In genomic region chr20:16124911-16125776, GRCh38 we compare ENCODE assay signal across 1 cellular context.
TF ChIP-seq lines count a peak whose summit lies in the region.

No MANE protein-coding gene starts in this region.

TF ChIP-seq in HepG2, 621 proteins besides CTCF, POLR2A, EP300 and RAD21 (continued from another document and continues in another):
- TF ChIP-seq, protein P1, sequence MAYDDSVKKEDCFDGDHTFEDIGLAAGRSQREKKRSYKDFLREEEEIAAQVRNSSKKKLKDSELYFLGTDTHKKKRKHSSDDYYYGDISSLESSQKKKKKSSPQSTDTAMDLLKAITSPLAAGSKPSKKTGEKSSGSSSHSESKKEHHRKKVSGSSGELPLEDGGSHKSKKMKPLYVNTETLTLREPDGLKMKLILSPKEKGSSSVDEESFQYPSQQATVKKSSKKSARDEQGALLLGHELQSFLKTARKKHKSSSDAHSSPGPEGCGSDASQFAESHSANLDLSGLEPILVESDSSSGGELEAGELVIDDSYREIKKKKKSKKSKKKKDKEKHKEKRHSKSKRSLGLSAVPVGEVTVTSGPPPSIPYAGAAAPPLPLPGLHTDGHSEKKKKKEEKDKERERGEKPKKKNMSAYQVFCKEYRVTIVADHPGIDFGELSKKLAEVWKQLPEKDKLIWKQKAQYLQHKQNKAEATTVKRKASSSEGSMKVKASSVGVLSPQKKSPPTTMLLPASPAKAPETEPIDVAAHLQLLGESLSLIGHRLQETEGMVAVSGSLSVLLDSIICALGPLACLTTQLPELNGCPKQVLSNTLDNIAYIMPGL (CRISPR knock-in tag; IDR thresholded peaks at IDR 0.05; ENCODE audit: borderline replicate concordance in 1 of 2, low read depth in 1 of 2), result no peak
- no peak for TF ChIP-seq ZNF878 (CRISPR knock-in tag; IDR thresholded peaks at IDR 0.05)
- TF ChIP-seq EZH2 (conservative IDR thresholded peaks at IDR 0.05; ENCODE audit: low read depth, low read length), result no peak
- no peak for TF ChIP-seq SATB2 (CRISPR knock-in tag; IDR thresholded peaks at IDR 0.05)
- no peak for TF ChIP-seq ZUFSP (CRISPR knock-in tag; IDR thresholded peaks at IDR 0.05; ENCODE audit: borderline replicate concordance)
- TF ChIP-seq SNRNP70 (IDR thresholded peaks at IDR 0.05; ENCODE audit: low read depth, low read length), result no peak
- peak; percentile 44; the same call in 1 of the 2 replicates for TF ChIP-seq HOXD1 (CRISPR knock-in tag; IDR thresholded peaks at IDR 0.05)
- no peak for TF ChIP-seq IRF1 (CRISPR knock-in tag; IDR thresholded peaks at IDR 0.05; ENCODE audit: low read depth)
- no peak for TF ChIP-seq ARNTL (CRISPR knock-in tag; IDR thresholded peaks at IDR 0.05)
- no peak for TF ChIP-seq KDM5A (IDR thresholded peaks at IDR 0.05; ENCODE audit: borderline replicate concordance, low read length)
- TF ChIP-seq, protein P2, sequence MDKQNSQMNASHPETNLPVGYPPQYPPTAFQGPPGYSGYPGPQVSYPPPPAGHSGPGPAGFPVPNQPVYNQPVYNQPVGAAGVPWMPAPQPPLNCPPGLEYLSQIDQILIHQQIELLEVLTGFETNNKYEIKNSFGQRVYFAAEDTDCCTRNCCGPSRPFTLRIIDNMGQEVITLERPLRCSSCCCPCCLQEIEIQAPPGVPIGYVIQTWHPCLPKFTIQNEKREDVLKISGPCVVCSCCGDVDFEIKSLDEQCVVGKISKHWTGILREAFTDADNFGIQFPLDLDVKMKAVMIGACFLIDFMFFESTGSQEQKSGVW (CRISPR knock-in tag; IDR thresholded peaks at IDR 0.05; ENCODE audit: borderline replicate concordance), result no peak
- no peak for TF ChIP-seq ZNF772 (CRISPR knock-in tag; IDR thresholded peaks at IDR 0.05)
- TF ChIP-seq HOXA3 (CRISPR knock-in tag; IDR thresholded peaks at IDR 0.05), result peak; percentile 52; the same call in 1 of the 2 replicates
- TF ChIP-seq, protein P3, sequence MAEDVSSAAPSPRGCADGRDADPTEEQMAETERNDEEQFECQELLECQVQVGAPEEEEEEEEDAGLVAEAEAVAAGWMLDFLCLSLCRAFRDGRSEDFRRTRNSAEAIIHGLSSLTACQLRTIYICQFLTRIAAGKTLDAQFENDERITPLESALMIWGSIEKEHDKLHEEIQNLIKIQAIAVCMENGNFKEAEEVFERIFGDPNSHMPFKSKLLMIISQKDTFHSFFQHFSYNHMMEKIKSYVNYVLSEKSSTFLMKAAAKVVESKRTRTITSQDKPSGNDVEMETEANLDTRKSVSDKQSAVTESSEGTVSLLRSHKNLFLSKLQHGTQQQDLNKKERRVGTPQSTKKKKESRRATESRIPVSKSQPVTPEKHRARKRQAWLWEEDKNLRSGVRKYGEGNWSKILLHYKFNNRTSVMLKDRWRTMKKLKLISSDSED (CRISPR knock-in tag; IDR thresholded peaks at IDR 0.05), result no peak
- no peak for TF ChIP-seq RELA (CRISPR knock-in tag; IDR thresholded peaks at IDR 0.05)
- TF ChIP-seq ZSCAN31 (CRISPR knock-in tag; IDR thresholded peaks at IDR 0.05; ENCODE audit: low read depth), result 0 out of 2 replicates have a peak, but pooled peaks have one; percentile 34
- no peak for TF ChIP-seq MTA1 (CRISPR knock-in tag; IDR thresholded peaks at IDR 0.05; ENCODE audit: borderline replicate concordance)
- TF ChIP-seq, protein P4, sequence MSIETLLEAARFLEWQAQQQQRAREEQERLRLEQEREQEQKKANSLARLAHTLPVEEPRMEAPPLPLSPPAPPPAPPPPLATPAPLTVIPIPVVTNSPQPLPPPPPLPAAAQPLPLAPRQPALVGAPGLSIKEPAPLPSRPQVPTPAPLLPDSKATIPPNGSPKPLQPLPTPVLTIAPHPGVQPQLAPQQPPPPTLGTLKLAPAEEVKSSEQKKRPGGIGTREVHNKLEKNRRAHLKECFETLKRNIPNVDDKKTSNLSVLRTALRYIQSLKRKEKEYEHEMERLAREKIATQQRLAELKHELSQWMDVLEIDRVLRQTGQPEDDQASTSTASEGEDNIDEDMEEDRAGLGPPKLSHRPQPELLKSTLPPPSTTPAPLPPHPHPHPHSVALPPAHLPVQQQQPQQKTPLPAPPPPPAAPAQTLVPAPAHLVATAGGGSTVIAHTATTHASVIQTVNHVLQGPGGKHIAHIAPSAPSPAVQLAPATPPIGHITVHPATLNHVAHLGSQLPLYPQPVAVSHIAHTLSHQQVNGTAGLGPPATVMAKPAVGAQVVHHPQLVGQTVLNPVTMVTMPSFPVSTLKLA (IDR thresholded peaks at IDR 0.05), result no peak
- TF ChIP-seq ARID4A (CRISPR knock-in tag; IDR thresholded peaks at IDR 0.05; ENCODE audit: borderline replicate concordance), result no peak
- no peak for TF ChIP-seq KLF13 (CRISPR knock-in tag; IDR thresholded peaks at IDR 0.05)
- no peak for TF ChIP-seq ZNF782 (CRISPR knock-in tag; IDR thresholded peaks at IDR 0.05; ENCODE audit: borderline replicate concordance)
- no peak for TF ChIP-seq ZNF790 (CRISPR knock-in tag; IDR thresholded peaks at IDR 0.05; ENCODE audit: borderline replicate concordance)
- TF ChIP-seq CC2D1A (CRISPR knock-in tag; IDR thresholded peaks at IDR 0.05), result no peak
- TF ChIP-seq, protein P5, sequence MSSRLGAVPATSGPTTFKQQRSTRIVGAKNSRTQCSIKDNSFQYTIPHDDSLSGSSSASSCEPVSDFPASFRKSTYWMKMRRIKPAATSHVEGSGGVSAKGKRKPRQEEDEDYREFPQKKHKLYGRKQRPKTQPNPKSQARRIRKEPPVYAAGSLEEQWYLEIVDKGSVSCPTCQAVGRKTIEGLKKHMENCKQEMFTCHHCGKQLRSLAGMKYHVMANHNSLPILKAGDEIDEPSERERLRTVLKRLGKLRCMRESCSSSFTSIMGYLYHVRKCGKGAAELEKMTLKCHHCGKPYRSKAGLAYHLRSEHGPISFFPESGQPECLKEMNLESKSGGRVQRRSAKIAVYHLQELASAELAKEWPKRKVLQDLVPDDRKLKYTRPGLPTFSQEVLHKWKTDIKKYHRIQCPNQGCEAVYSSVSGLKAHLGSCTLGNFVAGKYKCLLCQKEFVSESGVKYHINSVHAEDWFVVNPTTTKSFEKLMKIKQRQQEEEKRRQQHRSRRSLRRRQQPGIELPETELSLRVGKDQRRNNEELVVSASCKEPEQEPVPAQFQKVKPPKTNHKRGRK (CRISPR knock-in tag; IDR thresholded peaks at IDR 0.05), result no peak
- no peak for TF ChIP-seq NFE2L2 (IDR thresholded peaks at IDR 0.05; ENCODE audit: low read length)
- TF ChIP-seq SMAD3 (CRISPR knock-in tag; IDR thresholded peaks at IDR 0.05), result no peak
- TF ChIP-seq TAF15 (IDR thresholded peaks at IDR 0.05; ENCODE audit: low read depth, low read length, poor library complexity, severe bottlenecking), result no peak
- TF ChIP-seq TOPORS (CRISPR knock-in tag; IDR thresholded peaks at IDR 0.05), result no peak
- TF ChIP-seq CHD4 (IDR thresholded peaks at IDR 0.05; ENCODE audit: borderline replicate concordance, low read length), result no peak
- TF ChIP-seq, protein P6, sequence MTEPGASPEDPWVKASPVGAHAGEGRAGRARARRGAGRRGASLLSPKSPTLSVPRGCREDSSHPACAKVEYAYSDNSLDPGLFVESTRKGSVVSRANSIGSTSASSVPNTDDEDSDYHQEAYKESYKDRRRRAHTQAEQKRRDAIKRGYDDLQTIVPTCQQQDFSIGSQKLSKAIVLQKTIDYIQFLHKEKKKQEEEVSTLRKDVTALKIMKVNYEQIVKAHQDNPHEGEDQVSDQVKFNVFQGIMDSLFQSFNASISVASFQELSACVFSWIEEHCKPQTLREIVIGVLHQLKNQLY (CRISPR knock-in tag; IDR thresholded peaks at IDR 0.05), result peak; percentile 22; the same call in 1 of the 2 replicates
- no peak for TF ChIP-seq ZNF768 (CRISPR knock-in tag; IDR thresholded peaks at IDR 0.05)
- TF ChIP-seq, protein P7, sequence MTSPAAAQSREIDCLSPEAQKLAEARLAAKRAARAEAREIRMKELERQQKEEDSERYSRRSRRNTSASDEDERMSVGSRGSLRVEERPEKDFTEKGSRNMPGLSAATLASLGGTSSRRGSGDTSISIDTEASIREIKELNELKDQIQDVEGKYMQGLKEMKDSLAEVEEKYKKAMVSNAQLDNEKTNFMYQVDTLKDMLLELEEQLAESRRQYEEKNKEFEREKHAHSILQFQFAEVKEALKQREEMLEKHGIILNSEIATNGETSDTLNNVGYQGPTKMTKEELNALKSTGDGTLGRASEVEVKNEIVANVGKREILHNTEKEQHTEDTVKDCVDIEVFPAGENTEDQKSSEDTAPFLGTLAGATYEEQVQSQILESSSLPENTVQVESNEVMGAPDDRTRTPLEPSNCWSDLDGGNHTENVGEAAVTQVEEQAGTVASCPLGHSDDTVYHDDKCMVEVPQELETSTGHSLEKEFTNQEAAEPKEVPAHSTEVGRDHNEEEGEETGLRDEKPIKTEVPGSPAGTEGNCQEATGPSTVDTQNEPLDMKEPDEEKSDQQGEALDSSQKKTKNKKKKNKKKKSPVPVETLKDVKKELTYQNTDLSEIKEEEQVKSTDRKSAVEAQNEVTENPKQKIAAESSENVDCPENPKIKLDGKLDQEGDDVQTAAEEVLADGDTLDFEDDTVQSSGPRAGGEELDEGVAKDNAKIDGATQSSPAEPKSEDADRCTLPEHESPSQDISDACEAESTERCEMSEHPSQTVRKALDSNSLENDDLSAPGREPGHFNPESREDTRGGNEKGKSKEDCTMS (CRISPR knock-in tag; conservative IDR thresholded peaks at IDR 0.05), result no peak
- no peak for TF ChIP-seq ZNF775 (CRISPR knock-in tag; IDR thresholded peaks at IDR 0.05; ENCODE audit: borderline replicate concordance)
- TF ChIP-seq ZNF569 (CRISPR knock-in tag; IDR thresholded peaks at IDR 0.05; ENCODE audit: borderline replicate concordance), result no peak
- TF ChIP-seq MED1 (CRISPR knock-in tag; IDR thresholded peaks at IDR 0.05), result peak; percentile 75
- TF ChIP-seq ZNF12 (CRISPR knock-in tag; IDR thresholded peaks at IDR 0.05), result no peak
- TF ChIP-seq, protein P8, sequence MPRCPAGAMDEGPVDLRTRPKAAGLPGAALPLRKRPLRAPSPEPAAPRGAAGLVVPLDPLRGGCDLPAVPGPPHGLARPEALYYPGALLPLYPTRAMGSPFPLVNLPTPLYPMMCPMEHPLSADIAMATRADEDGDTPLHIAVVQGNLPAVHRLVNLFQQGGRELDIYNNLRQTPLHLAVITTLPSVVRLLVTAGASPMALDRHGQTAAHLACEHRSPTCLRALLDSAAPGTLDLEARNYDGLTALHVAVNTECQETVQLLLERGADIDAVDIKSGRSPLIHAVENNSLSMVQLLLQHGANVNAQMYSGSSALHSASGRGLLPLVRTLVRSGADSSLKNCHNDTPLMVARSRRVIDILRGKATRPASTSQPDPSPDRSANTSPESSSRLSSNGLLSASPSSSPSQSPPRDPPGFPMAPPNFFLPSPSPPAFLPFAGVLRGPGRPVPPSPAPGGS (CRISPR knock-in tag; IDR thresholded peaks at IDR 0.05), result 0 out of 2 replicates have a peak, but pooled peaks have one; percentile 63
- TF ChIP-seq YY1 (IDR thresholded peaks at IDR 0.05; ENCODE audit: insufficient read depth, insufficient replicate concordance, low read depth, low read length), result no peak
- TF ChIP-seq CHCHD3 (CRISPR knock-in tag; IDR thresholded peaks at IDR 0.05), result no peak
- no peak for TF ChIP-seq ZNF615 (CRISPR knock-in tag; IDR thresholded peaks at IDR 0.05; ENCODE audit: borderline replicate concordance)
- TF ChIP-seq, protein P9, sequence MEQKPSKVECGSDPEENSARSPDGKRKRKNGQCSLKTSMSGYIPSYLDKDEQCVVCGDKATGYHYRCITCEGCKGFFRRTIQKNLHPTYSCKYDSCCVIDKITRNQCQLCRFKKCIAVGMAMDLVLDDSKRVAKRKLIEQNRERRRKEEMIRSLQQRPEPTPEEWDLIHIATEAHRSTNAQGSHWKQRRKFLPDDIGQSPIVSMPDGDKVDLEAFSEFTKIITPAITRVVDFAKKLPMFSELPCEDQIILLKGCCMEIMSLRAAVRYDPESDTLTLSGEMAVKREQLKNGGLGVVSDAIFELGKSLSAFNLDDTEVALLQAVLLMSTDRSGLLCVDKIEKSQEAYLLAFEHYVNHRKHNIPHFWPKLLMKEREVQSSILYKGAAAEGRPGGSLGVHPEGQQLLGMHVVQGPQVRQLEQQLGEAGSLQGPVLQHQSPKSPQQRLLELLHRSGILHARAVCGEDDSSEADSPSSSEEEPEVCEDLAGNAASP (CRISPR knock-in tag; IDR thresholded peaks at IDR 0.05; ENCODE audit: borderline replicate concordance), result no peak; the same call in none of the 2 replicates
